20 cellular contexts compared by ENCODE assay signal in the genomic region with DNA sequence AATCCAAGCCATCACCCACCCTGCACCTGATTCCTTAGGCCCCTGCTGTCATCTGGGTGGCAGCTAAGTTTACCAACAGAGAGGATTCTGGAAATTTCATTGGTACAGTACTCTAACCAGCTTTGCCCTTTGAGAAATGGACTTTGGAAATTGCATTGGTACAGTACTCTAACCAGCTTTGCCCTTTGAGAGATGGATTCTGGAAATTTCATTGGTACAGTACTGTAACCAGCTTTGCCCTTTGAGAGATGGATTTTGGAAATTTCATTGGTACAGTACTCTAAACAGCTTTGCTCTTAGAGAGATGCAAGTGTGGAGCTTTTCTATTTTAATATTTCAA. TPM values are rescaled to one million over a fixed set of nuclear protein-coding genes. Genes with fewer than 3 reads are reported as not detected.
"Had no signal": no experiment of that assay in that cellular context is flagged by ENCODE, and none has a peak within 500 bp of the region (broad histone marks: within the 10 kb centered on the region; RNA-seq: fewer than 3 reads in every experiment).

No MANE protein-coding gene starts in this region.

- DNase-seq: effector CD4-positive, alpha-beta T cell; foreskin melanocyte; head of caudate nucleus; hippocampal formation; kidney glomerular epithelial cell; lower lobe of right lung; mesenchymal stem cell; midbrain; naive B cell; posterior cingulate gyrus; stimulated activated CD4-positive, alpha-beta T cell treated with anti-CD3 and anti-CD28 coated beads, Interleukin-2, amount 100 ng/mL, for 48 hours; stimulated activated naive CD4-positive, alpha-beta T cell treated with Interleukin-2 at 50 U/mL for 16 hours; upper lobe of left lung had no signal

- H3K4me3 ChIP-seq: coronary artery, lower lobe of right lung, right atrium auricular region, smooth muscle cell, upper lobe of left lung, vagina had no signal

- ATAC-seq: lower lobe of right lung had no signal

- H3K4me2 ChIP-seq: smooth muscle cell had no signal

- H3K27ac Mint-ChIP-seq: naive B cell had no signal

- H3K36me3 ChIP-seq: lower lobe of right lung, right atrium auricular region, upper lobe of left lung, vagina had no signal

- H3K9me3 ChIP-seq: lower lobe of right lung, upper lobe of left lung, vagina had no signal

- H3K27me3 ChIP-seq: right atrium auricular region, upper lobe of left lung, vagina had no signal

- H3K27ac ChIP-seq: coronary artery, lower lobe of right lung, right atrium auricular region, upper lobe of left lung, vagina had no signal

- H3K36me3 Mint-ChIP-seq: naive B cell had no signal

RNA-seq across cellular contexts. Expression of gene MAB21L3, which starts 42.5 kb away (rescaled TPM):
- total RNA-seq: dermis microvascular lymphatic vessel endothelial cell, osteocyte, right atrium auricular region had no signal
- polyA plus RNA-seq: neural cell had no signal
